24 cellular contexts compared by ENCODE assay signal in the genomic region with DNA sequence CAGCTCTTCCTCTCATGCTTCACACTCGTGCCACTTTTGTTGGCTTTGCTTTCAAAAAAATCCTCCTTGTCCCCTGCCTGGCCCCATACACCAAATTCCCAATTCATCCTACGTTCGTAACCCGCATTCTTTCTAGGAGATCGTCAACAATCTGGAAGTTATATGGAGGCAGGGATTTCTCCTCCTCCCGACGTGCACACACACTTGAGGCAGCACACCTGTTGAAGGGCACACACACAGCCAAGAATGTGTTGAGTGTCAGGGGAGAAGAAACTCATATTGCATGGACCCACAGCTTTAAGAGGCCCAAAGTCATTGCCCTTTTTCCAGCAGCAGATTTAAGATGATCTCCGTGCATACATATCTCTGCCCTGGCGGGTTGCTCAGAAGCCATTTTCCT. TPM values are rescaled to one million over a fixed set of nuclear protein-coding genes. Genes with fewer than 3 reads are reported as not detected.
A peak's percentile ranks its signal among the peaks of the same experiment; 100 is the strongest.
DNase-seq lines count a peak whose midpoint lies in the region; ATAC-seq and TF ChIP-seq lines count a peak whose summit lies in the region.
"Had no signal": no experiment of that assay in that cellular context is flagged by ENCODE, and none has a peak within 500 bp of the region (broad histone marks: within the 10 kb centered on the region; RNA-seq: fewer than 3 reads in every experiment).

No MANE protein-coding gene starts in this region.

- H2AK5ac ChIP-seq in neuronal stem cell (ENCODE audit: low read depth, low read length): no peak overlapping the region

- H2BK15ac ChIP-seq in neuronal stem cell (ENCODE audit: low read length): peak overlapping the region; percentile 59

- CTCF ChIA-PET in Calu3 (lab: Charles Lee): no interaction called here

- in situ Hi-C loops in GM13977 (cut with MboI; ENCODE audit: low pct_unique_long_range_greater_than_20kb, low sequenced_read_pairs, unreplicated experiment): no loop called here

- peaks cover 2% of the 10 kb centered on the region for H3K9me3 Mint-ChIP-seq in natural killer cell treated with Interleukin-12 subunit alpha and Interleukin-12 subunit beta and Interleukin-15 and Interleukin-18, amount 100 ng/mL, for 72 hours
- H3K9me3 Mint-ChIP-seq in natural killer cell (no peaks in the 10 kb centered on the region), chondrocyte (ENCODE audit: low read depth) (no peaks in the 10 kb centered on the region), Calu3 (ENCODE audit: low read depth, unreplicated experiment) (no peaks in the 10 kb centered on the region)
- H3K9me3 Mint-ChIP-seq: activated CD8-positive, alpha-beta T cell treated with anti-CD3 and anti-CD28 coated beads for 36 hours; mesothelial cell of epicardium; T-helper 1 cell treated with Interleukin-12 subunit alpha and Interleukin-12 subunit beta and Interleukin-4 antibody, amounts not matched to agents 30 μg/mL and 1 μg/mL, for 36 hours had no signal

- H3K36me3 ChIP-seq in neuronal stem cell (replicated peaks in 1 of 2; ENCODE audit: control insufficient read depth in 2 of 2, insufficient read depth in 2 of 2, low read length in 2 of 2): no peaks in the 10 kb centered on the region
- H3K36me3 ChIP-seq: BLaER1 had no signal

- H4K8ac ChIP-seq in neuronal stem cell (ENCODE audit: low read depth, low read length): no peak overlapping the region

- H3K79me1 ChIP-seq in neuronal stem cell (ENCODE audit: low read depth, low read length): no peaks in the 10 kb centered on the region

- BruUV-seq in Calu3 (replicated peaks; lab: Mats Ljungman, UMichigan): no TSS peak

- H3K4ac ChIP-seq in neuronal stem cell (ENCODE audit: low read length): no peak overlapping the region

- no peak for ATAC-seq in natural killer cell treated with Interleukin-12 subunit alpha and Interleukin-12 subunit beta and Interleukin-15 and Interleukin-18, amount 100 ng/mL, for 72 hours
- ATAC-seq in natural killer cell: no peak
- ATAC-seq: activated CD8-positive, alpha-beta T cell treated with anti-CD3 and anti-CD28 coated beads for 36 hours; naive thymus-derived CD8-positive, alpha-beta T cell had no signal

- H3K18ac ChIP-seq in neuronal stem cell (ENCODE audit: low read length): no peak overlapping the region

- peaks cover 7 to 12% of the 10 kb centered on the region in 2 donors for H3K27me3 Mint-ChIP-seq in natural killer cell treated with Interleukin-12 subunit alpha and Interleukin-12 subunit beta and Interleukin-15 and Interleukin-18, amount 100 ng/mL, for 72 hours
- H3K27me3 Mint-ChIP-seq in natural killer cell (ENCODE audit: low read depth in 2 of 2) (peaks cover 10 to 30% of the 10 kb centered on the region in 2 donors), chondrocyte (ENCODE audit: low read depth) (no peaks in the 10 kb centered on the region), Calu3 (ENCODE audit: unreplicated experiment) (no peaks in the 10 kb centered on the region)

- H3K27me3 ChIP-seq in neuronal stem cell (ENCODE audit: control insufficient read depth in 3 of 3, insufficient read depth in 3 of 3, low read depth in 1 of 3, low read length in 3 of 3): no peaks in the 10 kb centered on the region
- H3K27me3 ChIP-seq: BLaER1 had no signal

- no peak overlapping the region for H3K14ac ChIP-seq in neuronal stem cell (ENCODE audit: low read length)

- no peak overlapping the region for H4K91ac ChIP-seq in neuronal stem cell (ENCODE audit: low read depth, low read length, poor library complexity)

- DNase-seq in natural killer cell treated with Interleukin-12 subunit alpha and Interleukin-12 subunit beta and Interleukin-15 and Interleukin-18, amount 100 ng/mL, for 72 hours (ENCODE audit: low spot score): peak; percentile 18
- DNase-seq in natural killer cell (no peak), chondrocyte (ENCODE audit: low spot score) (no peak), neuronal stem cell (ENCODE audit: low spot score) (no peak), GM13977 (ENCODE audit: low spot score) (no peak), middle frontal gyrus (ENCODE audit: extremely low spot score, low spot score) (no peak), Calu3 (no peak), NCI-H2029 treated with DMSO at 0.1 percent for 48 hours (lab: John Stamatoyannopoulos, UW) (no peak)
- DNase-seq: activated CD4-positive, alpha-beta T cell treated with anti-CD3 and anti-CD28 coated beads for 1 hour; activated CD8-positive, alpha-beta T cell treated with anti-CD3 and anti-CD28 coated beads for 36 hours; central memory CD4-positive, alpha-beta T cell; COR-L47; DMS79; GF-D8; Kasumi-1; naive thymus-derived CD8-positive, alpha-beta T cell; NCI-H1694; NCI-H69; posterior cingulate gyrus had no signal

- no peak overlapping the region for H3K4me3 Mint-ChIP-seq in natural killer cell treated with Interleukin-12 subunit alpha and Interleukin-12 subunit beta and Interleukin-15 and Interleukin-18, amount 100 ng/mL, for 72 hours
- no peak overlapping the region for H3K4me3 Mint-ChIP-seq in natural killer cell
- H3K4me3 Mint-ChIP-seq in chondrocyte (ENCODE audit: unreplicated experiment): no peak overlapping the region
- no peak overlapping the region for H3K4me3 Mint-ChIP-seq in Calu3 (ENCODE audit: low read depth, unreplicated experiment)
- H3K4me3 Mint-ChIP-seq: activated CD8-positive, alpha-beta T cell treated with anti-CD3 and anti-CD28 coated beads for 36 hours; mesothelial cell of epicardium; naive thymus-derived CD8-positive, alpha-beta T cell; T-helper 1 cell treated with Interleukin-12 subunit alpha and Interleukin-12 subunit beta and Interleukin-4 antibody, amounts not matched to agents 30 μg/mL and 1 μg/mL, for 36 hours had no signal

- H2BK120ac ChIP-seq in neuronal stem cell (ENCODE audit: low read depth, low read length): no peak overlapping the region

- H3K36me3 Mint-ChIP-seq in natural killer cell treated with Interleukin-12 subunit alpha and Interleukin-12 subunit beta and Interleukin-15 and Interleukin-18, amount 100 ng/mL, for 72 hours: no peaks in the 10 kb centered on the region
- H3K36me3 Mint-ChIP-seq in natural killer cell: no peaks in the 10 kb centered on the region
- peaks cover 86% of the 10 kb centered on the region for H3K36me3 Mint-ChIP-seq in chondrocyte (ENCODE audit: low read depth)
- no peaks in the 10 kb centered on the region for H3K36me3 Mint-ChIP-seq in Calu3 (ENCODE audit: insufficient read depth, unreplicated experiment)

- peaks cover 0 to 9% of the 10 kb centered on the region in 2 donors for H3K9me3 ChIP-seq in neuronal stem cell (replicated peaks in 1 of 2; ENCODE audit: control insufficient read depth in 2 of 2, insufficient read depth in 1 of 2, low read depth in 1 of 2, low read length in 2 of 2)

- no peak overlapping the region for H3K23ac ChIP-seq in neuronal stem cell (ENCODE audit: low read depth, low read length, poor library complexity)

- H2BK12ac ChIP-seq in neuronal stem cell (ENCODE audit: low read length): no peak overlapping the region

- no peak overlapping the region for H2AFZ ChIP-seq in neuronal stem cell (ENCODE audit: low read length)

- intact Hi-C loops in natural killer cell (cut with micrococcal nuclease) (no loop called here), Calu3 (cut with micrococcal nuclease; ENCODE audit: unreplicated experiment) (no loop called here)

- no peaks in the 10 kb centered on the region for H3K4me1 ChIP-seq in neuronal stem cell (ENCODE audit: control insufficient read depth in 2 of 2, insufficient read depth in 1 of 2, low read depth in 1 of 2, low read length in 2 of 2)
- H3K4me1 ChIP-seq: BLaER1 had no signal

- no peak overlapping the region for H3K9ac ChIP-seq in neuronal stem cell (ENCODE audit: low read depth, low read length, poor library complexity)
- H3K9ac ChIP-seq: BLaER1 had no signal

- H3K27ac Mint-ChIP-seq in natural killer cell treated with Interleukin-12 subunit alpha and Interleukin-12 subunit beta and Interleukin-15 and Interleukin-18, amount 100 ng/mL, for 72 hours: no peak overlapping the region
- H3K27ac Mint-ChIP-seq in natural killer cell (no peak overlapping the region), chondrocyte (ENCODE audit: unreplicated experiment) (peak overlapping the region; percentile 68), Calu3 (ENCODE audit: unreplicated experiment) (no peak overlapping the region)
- H3K27ac Mint-ChIP-seq: activated CD8-positive, alpha-beta T cell treated with anti-CD3 and anti-CD28 coated beads for 36 hours; mesothelial cell of epicardium; T-helper 1 cell treated with Interleukin-12 subunit alpha and Interleukin-12 subunit beta and Interleukin-4 antibody, amounts not matched to agents 30 μg/mL and 1 μg/mL, for 36 hours had no signal

- no peak for TF ChIP-seq CTCF in natural killer cell (IDR thresholded peaks at IDR 0.05)
- no peak for TF ChIP-seq CTCF in chondrocyte (IDR thresholded peaks at IDR 0.05)
- TF ChIP-seq CTCF in GM13977 (IDR thresholded peaks at IDR 0.05; ENCODE audit: extremely low read depth, insufficient read depth, missing control alignments): no peak
- TF ChIP-seq CTCF in Calu3 (IDR thresholded peaks at IDR 0.05; ENCODE audit: unreplicated experiment): no peak

- H3K4me3 ChIP-seq in neuronal stem cell (ENCODE audit: low read length in 2 of 2): no peak overlapping the region
- H3K4me3 ChIP-seq: BLaER1, SK-N-MC had no signal

- no CpG with 5 or more reads among the region's 9 CpGs for WGBS in neuronal stem cell (ENCODE audit: extremely low coverage in 2 of 2, insufficient read length in 2 of 2, insufficient replicate concordance in 1 of 2), 2 donors

- H3K4me1 Mint-ChIP-seq in natural killer cell treated with Interleukin-12 subunit alpha and Interleukin-12 subunit beta and Interleukin-15 and Interleukin-18, amount 100 ng/mL, for 72 hours (ENCODE audit: low read depth in 2 of 2): no peaks in the 10 kb centered on the region
- H3K4me1 Mint-ChIP-seq in natural killer cell: no peaks in the 10 kb centered on the region
- peaks cover 21% of the 10 kb centered on the region for H3K4me1 Mint-ChIP-seq in chondrocyte (ENCODE audit: low read depth)
- H3K4me1 Mint-ChIP-seq in Calu3 (ENCODE audit: low read depth, unreplicated experiment): peaks cover 7% of the 10 kb centered on the region

- H3K4me2 ChIP-seq in neuronal stem cell (ENCODE audit: insufficient read depth, low read length, poor library complexity, severe bottlenecking): no peak overlapping the region
- H3K4me2 ChIP-seq: BLaER1 had no signal

- H3K27ac ChIP-seq in neuronal stem cell (replicated peaks; ENCODE audit: low read length): no peak overlapping the region
- H3K27ac ChIP-seq: BLaER1, SK-N-MC had no signal

- peak overlapping the region; percentile 43 for H2BK5ac ChIP-seq in neuronal stem cell (ENCODE audit: low read length)

RNA-seq across cellular contexts. Expression of gene THBS2, which starts 28.9 kb away (rescaled TPM):
- not detected for total RNA-seq in natural killer cell treated with Interleukin-12 subunit alpha and Interleukin-12 subunit beta and Interleukin-15 and Interleukin-18, amount 100 ng/mL, for 72 hours
- total RNA-seq in natural killer cell (not detected), chondrocyte (1,244 to 1,906 TPM (median 1,285 TPM) in 3 replicates), Calu3 (2022) (not detected in 2 replicates)
- 0.14 TPM for polyA plus RNA-seq in neuronal stem cell (2013, experiment 1 of 2)
- 0.14 TPM for polyA plus RNA-seq in neuronal stem cell (2013, experiment 2 of 2)
- total RNA-seq: activated CD8-positive, alpha-beta T cell treated with anti-CD3 and anti-CD28 coated beads for 36 hours; endothelial cell of umbilical vein; naive thymus-derived CD8-positive, alpha-beta T cell had no signal

Comparison
In these comparisons a context has a peak if more than half of its experiments do, and no peak if none do; other contexts are left out.
1. RNA of gene THBS2, which starts 28.9 kb away (total RNA-seq): 1,244 to 1,906 TPM in chondrocyte; not detected in Calu3, not detected in natural killer cell treated with Interleukin-12 subunit alpha and Interleukin-12 subunit beta and Interleukin-15 and Interleukin-18, amount 100 ng/mL, for 72 hours and not detected in natural killer cell; every median in the first group is over 1,000 times any median in the second.